Comparison of ENCODE assay signal across 8 cellular contexts in genomic region chr22:38681784-38682335, GRCh38. TPM values are rescaled to one million over a fixed set of nuclear protein-coding genes. Genes with fewer than 3 reads are reported as not detected.
A peak's percentile ranks its signal among the peaks of the same experiment; 100 is the strongest.
DNase-seq lines count a peak whose midpoint lies in the region; FAIRE-seq lines count a peak whose summit lies in the region.

Gene TOMM22, plus strand, starts transcription at chr22:38681957. Its CDS starts 22 bp downstream, at chr22:38681979.

- H3K4ac ChIP-seq in neuronal stem cell (ENCODE audit: low read length), result no peak within 1 kb of the TSS

- H3K27ac ChIP-seq in SJCRH30, result peak within 1 kb of the TSS; percentile 61
- no peak within 1 kb of the TSS for H3K27ac ChIP-seq in neuronal stem cell (replicated peaks; ENCODE audit: low read length)
- peak within 1 kb of the TSS; percentile 79 for H3K27ac ChIP-seq in substantia nigra (ENCODE audit: low read depth, low read length, poor library complexity, severe bottlenecking)

- H3K36me3 ChIP-seq in H7 (replicated peaks; ENCODE audit: control insufficient read depth, insufficient read depth, low read length), result peaks cover 10% of the 10 kb centered on the region
- H3K36me3 ChIP-seq in MG63, result peaks cover 44% of the 10 kb centered on the region
- peaks cover 18% of the 10 kb centered on the region for H3K36me3 ChIP-seq in SJCRH30
- peaks cover 29 to 47% of the 10 kb centered on the region in 2 donors for H3K36me3 ChIP-seq in neuronal stem cell (replicated peaks in 1 of 2; ENCODE audit: control insufficient read depth in 2 of 2, insufficient read depth in 2 of 2, low read length in 2 of 2)

- H2BK120ac ChIP-seq in neuronal stem cell (ENCODE audit: low read depth, low read length), result no peak within 1 kb of the TSS

- no peaks in the 10 kb centered on the region; the same call in 1 of the 2 replicates for H3K9me3 ChIP-seq in MG63
- H3K9me3 ChIP-seq in SJCRH30 (replicated peaks), result no peaks in the 10 kb centered on the region
- H3K9me3 ChIP-seq in neuronal stem cell (replicated peaks in 1 of 2; ENCODE audit: control insufficient read depth in 2 of 2, insufficient read depth in 1 of 2, low read depth in 1 of 2, low read length in 2 of 2), result peaks cover 6 to 7% of the 10 kb centered on the region in 2 donors

- peak within 1 kb of the TSS; percentile 96 for H3K9ac ChIP-seq in neuronal stem cell (ENCODE audit: low read depth, low read length, poor library complexity)

- peak within 1 kb of the TSS; percentile 97 for H2AFZ ChIP-seq in neuronal stem cell (ENCODE audit: low read length)

- no peak within 1 kb of the TSS for H2BK12ac ChIP-seq in neuronal stem cell (ENCODE audit: low read length)

- peak within 1 kb of the TSS; percentile 52 for H3K4me2 ChIP-seq in neuronal stem cell (ENCODE audit: insufficient read depth, low read length, poor library complexity, severe bottlenecking)

- peaks cover 2% of the 10 kb centered on the region for H3K79me1 ChIP-seq in neuronal stem cell (ENCODE audit: low read depth, low read length)

- WGBS in neuronal stem cell (ENCODE audit: extremely low coverage in 2 of 2, insufficient read length in 2 of 2, insufficient replicate concordance in 1 of 2), 2 donors, result no CpG with 5 or more reads among the region's 56 CpGs

- no peaks in the 10 kb centered on the region for H3K27me3 ChIP-seq in H7 (ENCODE audit: control insufficient read depth, insufficient read depth, low read length)
- no peaks in the 10 kb centered on the region for H3K27me3 ChIP-seq in MG63
- H3K27me3 ChIP-seq in SJCRH30, result no peaks in the 10 kb centered on the region
- H3K27me3 ChIP-seq in neuronal stem cell (ENCODE audit: control insufficient read depth in 3 of 3, insufficient read depth in 3 of 3, low read depth in 1 of 3, low read length in 3 of 3), result no peaks in the 10 kb centered on the region

- H3K4me1 ChIP-seq in SJCRH30, result no peaks in the 10 kb centered on the region
- H3K4me1 ChIP-seq in neuronal stem cell (ENCODE audit: control insufficient read depth in 2 of 2, insufficient read depth in 1 of 2, low read depth in 1 of 2, low read length in 2 of 2), result peaks cover 3 to 4% of the 10 kb centered on the region in 2 donors

- no peak within 1 kb of the TSS for H4K8ac ChIP-seq in neuronal stem cell (ENCODE audit: low read depth, low read length)

- peak within 1 kb of the TSS; percentile 77 for H2BK5ac ChIP-seq in neuronal stem cell (ENCODE audit: low read length)

- H2AK5ac ChIP-seq in neuronal stem cell (ENCODE audit: low read depth, low read length), result peak within 1 kb of the TSS; percentile 87

- no peak within 1 kb of the TSS for H4K91ac ChIP-seq in neuronal stem cell (ENCODE audit: low read depth, low read length, poor library complexity)

- H3K4me3 ChIP-seq in H7 (ENCODE audit: insufficient read depth, low read depth, low read length) (peak within 1 kb of the TSS; percentile 97), MG63 (peak within 1 kb of the TSS; percentile 81), SJCRH30 (peak within 1 kb of the TSS; percentile 86), neuronal stem cell (ENCODE audit: low read length in 2 of 2) (peak within 1 kb of the TSS; percentile 88 to 99)

- no peak within 1 kb of the TSS for H2BK15ac ChIP-seq in neuronal stem cell (ENCODE audit: low read length)

- H3K23ac ChIP-seq in neuronal stem cell (ENCODE audit: low read depth, low read length, poor library complexity), result peak within 1 kb of the TSS; percentile 97

- no peak within 1 kb of the TSS for H3K14ac ChIP-seq in neuronal stem cell (ENCODE audit: low read length)

- peak; percentile 21 for FAIRE-seq in G401.6 (lab: Jason Lieb, UNC)

- DNase-seq in H7, result peak; percentile 97
- DNase-seq in MG63, result peak; percentile 89
- DNase-seq in SJCRH30, result peak; percentile 86 to 89
- peak; percentile 78 for DNase-seq in activated gamma-delta T cell treated with anti-CD3 and anti-CD28 coated beads, Interleukin-2, amount 50 U/mL, for 16 hours (ENCODE audit: low read depth)
- peak; percentile 78 for DNase-seq in foreskin melanocyte
- peak; percentile 75 for DNase-seq in neuronal stem cell (ENCODE audit: low spot score)
- DNase-seq in substantia nigra (lab: John Stamatoyannopoulos, UW), result peak; percentile 35 to 94 (median 85)

- peak within 1 kb of the TSS; percentile 98 for H3K18ac ChIP-seq in neuronal stem cell (ENCODE audit: low read length)

RNA-seq across cellular contexts. Expression of gene TOMM22, which starts in this region (rescaled TPM):
- 70.8 and 79.3 TPM in 2 replicates for total RNA-seq in H7 (2014; rRNA removed; shearing (Covaris generic))
- 110 and 257 TPM in 2 replicates for total RNA-seq in MG63 (2014; rRNA removed; shearing (Covaris generic); ENCODE audit: low replicate concordance)
- 79.0 and 84.3 TPM in 2 replicates for total RNA-seq in SJCRH30 (2014; rRNA removed; shearing (Covaris generic))
- 62.5 TPM for polyA plus RNA-seq in neuronal stem cell (2013, experiment 1 of 2)
- 63.9 TPM for polyA plus RNA-seq in neuronal stem cell (2013, experiment 2 of 2)
